Comparison of ENCODE assay signal across 21 cellular contexts in genomic region chr20:48287552-48288170, GRCh38.
DNase-seq lines count a peak whose midpoint lies in the region; ATAC-seq and TF ChIP-seq lines count a peak whose summit lies in the region.
"Had no signal": no experiment of that assay in that cellular context is flagged by ENCODE, and none has a peak within 500 bp of the region (broad histone marks: within the 10 kb centered on the region; RNA-seq: fewer than 3 reads in every experiment).

No MANE protein-coding gene starts in this region.

- H3K56ac ChIP-seq in IMR-90 (ENCODE audit: extremely low read depth, insufficient read depth, low read length) (no peak overlapping the region), mesendoderm (ENCODE audit: low read length) (no peak overlapping the region)

- H2BK120ac ChIP-seq in IMR-90 (ENCODE audit: low read depth, low read length) (no peak overlapping the region), mesendoderm (ENCODE audit: low read depth, low read length) (no peak overlapping the region)

- H3K23ac ChIP-seq in IMR-90 (ENCODE audit: low read depth, low read length) (no peak overlapping the region), mesendoderm (ENCODE audit: low read length) (no peak overlapping the region)

- no peak overlapping the region for H3K14ac ChIP-seq in IMR-90 (replicated peaks; ENCODE audit: low read depth, low read length)

- H3K27me3 ChIP-seq in IMR-90 (ENCODE audit: control insufficient read depth, insufficient read depth, low read length) (peaks cover 4% of the 10 kb centered on the region; the same call in 1 of the 2 replicates), mesendoderm (ENCODE audit: insufficient read depth, low read length, poor library complexity) (no peaks in the 10 kb centered on the region), testis (no peaks in the 10 kb centered on the region)
- H3K27me3 ChIP-seq: ovary had no signal

- H3K4me1 ChIP-seq in IMR-90 (ENCODE audit: control insufficient read depth, insufficient read depth, low read length) (peaks cover 4% of the 10 kb centered on the region), mesendoderm (ENCODE audit: control insufficient read depth, low read depth, low read length) (peaks cover 9% of the 10 kb centered on the region), testis (peaks cover 24% of the 10 kb centered on the region)

- H2AK5ac ChIP-seq in IMR-90 (ENCODE audit: low read depth, low read length) (no peak overlapping the region), mesendoderm (ENCODE audit: low read length) (peak overlapping the region; percentile 15)

- intact Hi-C loops in IMR-90 (cut with micrococcal nuclease), result no loop called here
- intact Hi-C loops in testis (cut with DNase I; ENCODE audit: low total_unique reads), result no loop called here

- no peak overlapping the region for H4K91ac ChIP-seq in IMR-90 (ENCODE audit: insufficient read depth, low read depth, low read length)

- H3K36me3 ChIP-seq in IMR-90 (ENCODE audit: control insufficient read depth, insufficient read depth, low read length), result no peaks in the 10 kb centered on the region
- no peaks in the 10 kb centered on the region for H3K36me3 ChIP-seq in mesendoderm (ENCODE audit: control insufficient read depth, insufficient read depth, low read length)
- H3K36me3 ChIP-seq in testis (ENCODE audit: low read depth, missing control alignments), result no peaks in the 10 kb centered on the region
- H3K36me3 ChIP-seq: ovary had no signal

- no peak for TF ChIP-seq POLR2A in IMR-90 (IDR thresholded peaks at IDR 0.05; ENCODE audit: low read depth, low read length)
- TF ChIP-seq POLR2A in testis (IDR thresholded peaks at IDR 0.05), result no peak

- no peaks in the 10 kb centered on the region for H3K79me2 ChIP-seq in mesendoderm (ENCODE audit: control insufficient read depth, insufficient read depth, low read length)

- CTCF ChIA-PET in IMR-90 (lab: Yijun Ruan, JAX), result no interaction called here

- H3K18ac ChIP-seq in IMR-90 (ENCODE audit: low read depth, low read length) (no peak overlapping the region), mesendoderm (ENCODE audit: low read length) (no peak overlapping the region)

- no peaks in the 10 kb centered on the region for H3K79me1 ChIP-seq in IMR-90 (ENCODE audit: low read depth in 1 of 2, low read length in 2 of 2)
- no peaks in the 10 kb centered on the region for H3K79me1 ChIP-seq in mesendoderm (ENCODE audit: low read length)

- no peak overlapping the region for H3K4ac ChIP-seq in IMR-90 (ENCODE audit: low read depth, low read length)
- H3K4ac ChIP-seq in mesendoderm (ENCODE audit: low read depth, low read length), result no peak overlapping the region

- H4K8ac ChIP-seq in IMR-90 (ENCODE audit: low read depth in 2 of 2, low read length in 2 of 2) (no peak overlapping the region), mesendoderm (ENCODE audit: low read depth, low read length) (no peak overlapping the region)

- no peak overlapping the region for H2AK9ac ChIP-seq in IMR-90 (replicated peaks; ENCODE audit: low read depth, low read length, poor library complexity)

- no peak overlapping the region for H2BK20ac ChIP-seq in IMR-90 (ENCODE audit: low read depth, low read length)

- H3K9ac ChIP-seq in IMR-90 (ENCODE audit: low read depth, low read length) (no peak overlapping the region), mesendoderm (ENCODE audit: low read length) (no peak overlapping the region)

- no CpG with 5 or more reads among the region's 6 CpGs for WGBS in IMR-90 (ENCODE audit: extremely low coverage in 2 of 2, insufficient read length in 1 of 2), 2 experiments
- WGBS in mesendoderm (ENCODE audit: extremely low coverage, insufficient coverage, low lambda C conversion rate), result no CpG with 5 or more reads among the region's 6 CpGs
- 84 to 89% methylated on average over 6 of the region's 6 CpGs for WGBS in testis, 2 donors

- no peaks in the 10 kb centered on the region for H3K9me1 ChIP-seq in IMR-90 (ENCODE audit: insufficient read depth, low read length)

- in situ Hi-C loops in IMR-90 (cut with MboI; ENCODE audit: low sequenced_read_pairs) (loop anchor here (25.0 kb wide), 1 partner anchor 625 kb away; the partner anchor contains the start of gene ARFGEF2), GM13977 (cut with MboI; ENCODE audit: low pct_unique_long_range_greater_than_20kb, low sequenced_read_pairs, unreplicated experiment) (no loop called here)

- H3K4me3 ChIP-seq in IMR-90 (ENCODE audit: insufficient read depth, low read depth, low read length) (no peak overlapping the region), mesendoderm (ENCODE audit: low read length) (no peak overlapping the region), testis (no peak overlapping the region)
- H3K4me3 ChIP-seq: lung, ovary had no signal

- no peak for TF ChIP-seq RAD21 in IMR-90 (IDR thresholded peaks at IDR 0.05; ENCODE audit: low read length)

- dilution Hi-C loops in IMR-90 (cut with HindIII; ENCODE audit: low sequenced_read_pairs, unreplicated experiment), result no loop called here

- H2BK5ac ChIP-seq in IMR-90 (ENCODE audit: low read depth, low read length, poor library complexity, severe bottlenecking), result no peak overlapping the region
- H2BK5ac ChIP-seq in mesendoderm (ENCODE audit: low read length), result no peak overlapping the region

- no peak overlapping the region for H4K5ac ChIP-seq in IMR-90 (ENCODE audit: low read depth, low read length)
- H4K5ac ChIP-seq in mesendoderm (ENCODE audit: low read length), result no peak overlapping the region

- H2BK15ac ChIP-seq in IMR-90 (ENCODE audit: low read depth, low read length), result no peak overlapping the region
- H2BK15ac ChIP-seq in mesendoderm (replicated peaks; ENCODE audit: low read depth), result no peak overlapping the region

- TF ChIP-seq CTCF in IMR-90 (conservative IDR thresholded peaks at IDR 0.05; ENCODE audit: low read depth, low read length) (no peak), testis (IDR thresholded peaks at IDR 0.05) (no peak), GM10266 (IDR thresholded peaks at IDR 0.05; ENCODE audit: control insufficient read depth, insufficient read depth, low read depth, missing control alignments) (no peak), GM13977 (IDR thresholded peaks at IDR 0.05; ENCODE audit: extremely low read depth, insufficient read depth, missing control alignments) (no peak)

- H2AFZ ChIP-seq in IMR-90 (replicated peaks; ENCODE audit: low read length, poor library complexity), result peak overlapping the region; percentile 59

- DNase-seq in IMR-90 (no peak), caudate nucleus (lab: John Stamatoyannopoulos, UW) (no peak), mesendoderm (no peak), testis (no peak), NCI-H1048 (lab: John Stamatoyannopoulos, UW) (no peak), GM10266 (ENCODE audit: extremely low spot score) (no peak), GM13977 (ENCODE audit: low spot score) (no peak)
- DNase-seq: activated T-cell treated with anti-CD3 and anti-CD28 coated beads for 4 hours; amniotic stem cell; CD4-positive, alpha-beta memory T cell; Karpas-422; NCI-H1105 treated with DMSO at 0.1 percent for 48 hours; NCI-H2171; PC-3; SIG-M5; stimulated activated CD4-positive, alpha-beta T cell treated with anti-CD3 and anti-CD28 coated beads, Interleukin-1b, Interleukin-23, amount 100 ng/mL, for 48 hours; stimulated activated naive CD4-positive, alpha-beta T cell; T-helper 1 cell had no signal

- POLR2A ChIA-PET in IMR-90 (lab: Charles Lee; ENCODE audit: unreplicated experiment), result no interaction called here

- H3K4me2 ChIP-seq in IMR-90 (ENCODE audit: low read depth, low read length) (no peak overlapping the region), mesendoderm (ENCODE audit: low read length) (no peak overlapping the region)

- no TSS peak for BruUV-seq in IMR-90 (replicated peaks; lab: Mats Ljungman, UMichigan)

- ATAC-seq in IMR-90 (ENCODE audit: low read depth) (no peak), GM18861 (IDR thresholded peaks at IDR 0.05; ENCODE audit: unreplicated experiment) (no peak)
- ATAC-seq: PC-3 had no signal

- H3K9me3 ChIP-seq in IMR-90 (ENCODE audit: control insufficient read depth, insufficient read depth, low read length), result no peaks in the 10 kb centered on the region
- no peaks in the 10 kb centered on the region for H3K9me3 ChIP-seq in testis
- H3K9me3 ChIP-seq: ovary had no signal

- H4K20me1 ChIP-seq in IMR-90 (ENCODE audit: insufficient read depth, low read length), result no peaks in the 10 kb centered on the region

- H3K27ac ChIP-seq in IMR-90 (ENCODE audit: insufficient read depth, low read length), result no peak overlapping the region
- peak overlapping the region; percentile 89 for H3K27ac ChIP-seq in caudate nucleus (ENCODE audit: low read depth, low read length)
- no peak overlapping the region for H3K27ac ChIP-seq in mesendoderm (ENCODE audit: low read depth, low read length)
- H3K27ac ChIP-seq in testis, result peak overlapping the region; percentile 56 to 77

TF ChIP-seq in IMR-90, 13 proteins besides CTCF, POLR2A, EP300 and RAD21 (continues in another document):
- TF ChIP-seq FOS (IDR thresholded peaks at IDR 0.05; ENCODE audit: low read depth, low read length), result no peak
- no peak for TF ChIP-seq CEBPB (IDR thresholded peaks at IDR 0.05; ENCODE audit: low read depth, low read length)
- no peak for TF ChIP-seq USF2 (IDR thresholded peaks at IDR 0.05; ENCODE audit: low read depth, low read length)
- no peak for TF ChIP-seq ELK1 (IDR thresholded peaks at IDR 0.05; ENCODE audit: borderline replicate concordance, low read depth, low read length)
- TF ChIP-seq MAFK (IDR thresholded peaks at IDR 0.05; ENCODE audit: low read depth, low read length), result no peak
- TF ChIP-seq NFE2L2 (IDR thresholded peaks at IDR 0.05; ENCODE audit: low read depth, low read length), result no peak
- no peak for TF ChIP-seq RFX5 (IDR thresholded peaks at IDR 0.05; ENCODE audit: low read depth, low read length)
- no peak for TF ChIP-seq RCOR1 (IDR thresholded peaks at IDR 0.05; ENCODE audit: insufficient replicate concordance, low read length)
- TF ChIP-seq CHD1 (IDR thresholded peaks at IDR 0.05; ENCODE audit: low read depth, low read length), result no peak
- TF ChIP-seq MAZ (IDR thresholded peaks at IDR 0.05; ENCODE audit: borderline replicate concordance, low read depth, low read length), result no peak

Comparison
In these comparisons a context has a peak if more than half of its experiments do, and no peak if none do; other contexts are left out.
1. H3K27ac ChIP-seq: peak in caudate nucleus (single experiment) and testis (2 of 2); none in IMR-90 (single experiment) and mesendoderm (single experiment).